Comparison of ENCODE assay signal across 9 cellular contexts in the genomic region with DNA sequence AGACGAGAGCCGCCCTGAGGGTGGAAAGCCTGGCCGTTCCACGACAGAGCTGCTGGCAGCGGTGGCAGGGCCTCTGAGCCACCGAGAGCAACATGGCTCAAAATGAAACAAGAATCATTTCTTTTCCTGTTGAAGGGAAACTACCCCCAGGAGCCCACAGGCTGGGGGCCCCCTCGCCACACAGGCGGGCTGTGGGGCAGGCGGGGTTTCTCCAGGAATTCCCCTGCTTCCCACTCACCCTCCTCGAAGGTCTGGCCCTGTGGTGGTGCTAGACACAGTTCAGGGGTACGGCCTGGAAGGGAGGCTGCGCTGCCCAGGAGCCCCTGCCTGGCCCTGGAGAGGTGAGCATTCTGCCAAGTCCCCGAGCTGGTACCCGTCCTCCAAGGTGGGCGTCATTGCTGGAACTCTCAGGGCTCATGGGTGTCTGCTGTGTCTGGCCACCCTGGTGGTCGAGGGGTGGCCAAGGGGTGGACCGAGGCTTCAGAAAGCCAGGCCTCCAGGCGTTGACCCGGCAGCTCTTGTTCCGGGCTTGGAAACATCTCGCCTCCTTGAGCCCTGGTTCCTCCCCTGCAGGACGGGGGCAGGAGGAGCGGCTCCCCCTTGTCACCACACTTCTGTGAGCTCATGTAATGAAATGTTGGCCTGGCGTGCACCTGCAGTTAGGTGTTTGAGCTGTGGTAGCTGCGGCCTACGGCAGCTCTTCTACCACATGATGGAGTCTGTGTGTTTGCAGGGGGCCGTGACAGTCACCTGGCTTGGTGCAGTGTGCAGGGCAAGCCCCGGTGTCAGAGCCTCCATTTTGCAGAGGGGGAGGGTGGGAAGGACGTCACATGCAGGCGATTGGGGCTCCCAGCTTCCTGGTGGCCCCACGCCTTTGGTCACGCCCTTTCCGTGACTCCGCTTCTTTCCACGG.
A peak's percentile ranks its signal among the peaks of the same experiment; 100 is the strongest.
DNase-seq lines count a peak whose midpoint lies in the region; ATAC-seq, FAIRE-seq and TF ChIP-seq lines count a peak whose summit lies in the region.
"Had no signal": no experiment of that assay in that cellular context is flagged by ENCODE, and none has a peak within 500 bp of the region (broad histone marks: within the 10 kb centered on the region; RNA-seq: fewer than 3 reads in every experiment).

No MANE protein-coding gene starts in this region.

- TF ChIP-seq EP300 in K562 (IDR thresholded peaks at IDR 0.05; ENCODE audit: low read length) (no peak), HepG2 (IDR thresholded peaks at IDR 0.05; ENCODE audit: low read depth in 2 of 2, low read length in 2 of 2) (no peak), HepG2 (CRISPR knock-in tag; IDR thresholded peaks at IDR 0.05; ENCODE audit: borderline replicate concordance) (no peak)

- peak overlapping the region; percentile 41 to 52 for H3K4me3 ChIP-seq in CD4-positive, alpha-beta memory T cell (ENCODE audit: low read length in 2 of 2)
- H3K4me3 ChIP-seq in K562 = no peak overlapping the region
- H3K4me3 ChIP-seq in HepG2 (replicated peaks in 1 of 3; ENCODE audit: insufficient read depth in 1 of 3, low read depth in 2 of 3, low read length in 3 of 3) = no peak overlapping the region

- H4K20me1 ChIP-seq in K562 (replicated peaks; ENCODE audit: control insufficient read depth, insufficient read depth, low read length) = peaks cover 34% of the 10 kb centered on the region
- peaks cover 80% of the 10 kb centered on the region for H4K20me1 ChIP-seq in HepG2 (ENCODE audit: insufficient read depth, low read length)

- FAIRE-seq in K562 (lab: Jason Lieb, UNC) (no peak), HepG2 (lab: Jason Lieb, UNC) (no peak)

- TF ChIP-seq RAD21 in K562 (CRISPR knock-in tag; conservative IDR thresholded peaks at IDR 0.05 in 1 of 2, IDR thresholded peaks at IDR 0.05 in 1 of 2) = no peak
- no peak for TF ChIP-seq RAD21 in HepG2 (CRISPR knock-in tag; IDR thresholded peaks at IDR 0.05)

- BruUV-seq in K562 (replicated peaks; lab: Mats Ljungman, UMichigan) (no TSS peak), HepG2 (replicated peaks; lab: Mats Ljungman, UMichigan) (no TSS peak)

- H3K9ac ChIP-seq in K562 (ENCODE audit: insufficient read depth in 1 of 2, low read depth in 2 of 2, low read length in 2 of 2) = peak overlapping the region in 1 of 2 experiments; percentile 45; a peak in 1 of 4 replicates
- H3K9ac ChIP-seq in HepG2 (ENCODE audit: insufficient read depth, low read depth, low read length) = no peak overlapping the region

- H3K9me3 ChIP-seq in CD4-positive, alpha-beta memory T cell (ENCODE audit: control insufficient read depth in 1 of 2, low read length in 2 of 2) = no peaks in the 10 kb centered on the region
- H3K9me3 ChIP-seq in K562 (replicated peaks; ENCODE audit: control insufficient read depth, insufficient read depth, low read depth, low read length) (no peaks in the 10 kb centered on the region), HepG2 (ENCODE audit: low read length) (no peaks in the 10 kb centered on the region)

- no peaks in the 10 kb centered on the region for H3K27me3 ChIP-seq in CD4-positive, alpha-beta memory T cell (ENCODE audit: insufficient read depth, low read length)
- H3K27me3 ChIP-seq in K562 (ENCODE audit: control insufficient read depth in 2 of 2, insufficient read depth in 2 of 2, low read length in 2 of 2) (no peaks in the 10 kb centered on the region), HepG2 (ENCODE audit: control insufficient read depth in 1 of 2, insufficient read depth in 2 of 2, low read length in 2 of 2) (no peaks in the 10 kb centered on the region)

- WGBS in K562 (ENCODE audit: insufficient coverage, low coverage, missing lambda C conversion rate) = 54% methylated on average over 30 of the region's 35 CpGs
- 96% methylated on average over 19 of the region's 35 CpGs for whole genome bisulfite sequencing in HepG2 (ENCODE audit: low lambda C conversion rate)

- TF ChIP-seq POLR2A in K562 (conservative IDR thresholded peaks at IDR 0.05) = no peak
- TF ChIP-seq POLR2A in HepG2 (IDR thresholded peaks at IDR 0.05; ENCODE audit: insufficient read depth in 1 of 2, low read depth in 2 of 2, low read length in 2 of 2) = no peak

- H3K4me3 Mint-ChIP-seq in CD4-positive, alpha-beta memory T cell = peak overlapping the region; percentile 79 to 90 (median 84)
- H3K4me3 Mint-ChIP-seq: brain had no signal

- peak; percentile 35 for ATAC-seq in GM21529 (IDR thresholded peaks at IDR 0.05; ENCODE audit: unreplicated experiment)
- no peak; the same call in 2 of the 3 replicates for ATAC-seq in K562
- ATAC-seq in HepG2 = no peak

- peaks cover 0 to 5% (median 3%) of the 10 kb centered on the region in 8 donors for H3K9me3 Mint-ChIP-seq in CD4-positive, alpha-beta memory T cell
- H3K9me3 Mint-ChIP-seq: brain had no signal

- no peaks in the 10 kb centered on the region for H3K36me3 Mint-ChIP-seq in CD4-positive, alpha-beta memory T cell
- H3K36me3 Mint-ChIP-seq: brain had no signal

- peaks cover 67% of the 10 kb centered on the region for H3K4me1 ChIP-seq in CD4-positive, alpha-beta memory T cell (ENCODE audit: insufficient read depth, low read length)
- H3K4me1 ChIP-seq in K562 (replicated peaks in 1 of 2; ENCODE audit: control insufficient read depth in 2 of 2, insufficient read depth in 2 of 2, low read length in 2 of 2) = peaks cover 0 to 59% of the 10 kb centered on the region in 2 experiments; a peak in 2 of 5 replicates
- peaks cover 22% of the 10 kb centered on the region for H3K4me1 ChIP-seq in HepG2 (ENCODE audit: insufficient read depth, low read length)

- POLR2A ChIA-PET in CD4-positive, alpha-beta memory T cell (lab: Charles Lee; ENCODE audit: partially characterized antibody) = interaction anchor here (0.7 to 3.7 kb wide), 17 partner anchors 8 to 228 kb away, joined by 3 to 31 read pairs (median 5); a partner anchor contains a TSS
- POLR2A ChIA-PET in K562 (lab: Yijun Ruan, JAX) (interaction anchor here (0.9 to 1.5 kb wide), 2 partner anchors 11 to 45 kb away, joined by 3 to 4 read pairs; no protein-coding TSS in a partner anchor), HepG2 (lab: Yijun Ruan, JAX) (no interaction called here)

- intact Hi-C loops in CD4-positive, alpha-beta memory T cell (cut with micrococcal nuclease) = loop anchor here (2.0 to 10.0 kb wide), 4 partner anchors 15 to 327 kb away; a partner anchor contains a TSS
- intact Hi-C loops in K562 (cut with micrococcal nuclease) (no loop called here), HepG2 (cut with micrococcal nuclease; ENCODE audit: unreplicated experiment) (no loop called here), posterior cingulate gyrus (cut with DNase I) (no loop called here)

- no peak overlapping the region for H3K4me2 ChIP-seq in K562 (ENCODE audit: insufficient read depth, low read length)
- H3K4me2 ChIP-seq in HepG2 (ENCODE audit: low read depth, low read length) = no peak overlapping the region

- H3K27ac ChIP-seq in CD4-positive, alpha-beta memory T cell (ENCODE audit: low read depth, low read length) = peak overlapping the region; percentile 97
- H3K27ac ChIP-seq in K562 (ENCODE audit: extremely low read depth, low read depth, low read length) (no peak overlapping the region), HepG2 (ENCODE audit: extremely low read length, insufficient read depth, low read length) (no peak overlapping the region)

- DNase-seq in CD4-positive, alpha-beta memory T cell = peak; percentile 80 to 96 (median 82)
- peak; percentile 52 to 74 (median 66) for DNase-seq in T-helper 1 cell
- DNase-seq in K562 (ENCODE audit: extremely low read depth in 1 of 4, low spot score in 3 of 4) = peak in 2 of 4 experiments; percentile 50 to 52
- peak; percentile 74 for DNase-seq in stimulated activated CD8-positive, alpha-beta memory T cell treated with anti-CD3 and anti-CD28 coated beads, Interleukin-4, amount 100 ng/mL, for 24 hours (ENCODE audit: low read depth)
- DNase-seq in midbrain (lab: John Stamatoyannopoulos, UW) = no peak
- DNase-seq in HepG2 (ENCODE audit: low spot score) = no peak
- DNase-seq in posterior cingulate gyrus = no peak

- H2AFZ ChIP-seq in K562 (ENCODE audit: low read depth, low read length) = no peak overlapping the region
- no peak overlapping the region for H2AFZ ChIP-seq in HepG2 (ENCODE audit: low read length)

- H3K9me1 ChIP-seq in K562 (ENCODE audit: control insufficient read depth, insufficient read depth, low read length) = no peaks in the 10 kb centered on the region

- no peaks in the 10 kb centered on the region; the same call in 1 of the 3 replicates for H3K79me2 ChIP-seq in K562 (ENCODE audit: control insufficient read depth, insufficient read depth, low read length)
- H3K79me2 ChIP-seq in HepG2 (ENCODE audit: insufficient read depth, low read length) = peaks cover 59% of the 10 kb centered on the region

- H3K36me3 ChIP-seq in CD4-positive, alpha-beta memory T cell (ENCODE audit: insufficient read depth, low read length) = no peaks in the 10 kb centered on the region
- H3K36me3 ChIP-seq in K562 (ENCODE audit: control insufficient read depth, insufficient read depth, low read length) = no peaks in the 10 kb centered on the region
- H3K36me3 ChIP-seq in HepG2 (replicated peaks in 1 of 2; ENCODE audit: control insufficient read depth in 1 of 2, insufficient read depth in 2 of 2, low read length in 2 of 2) = no peaks in the 10 kb centered on the region

- H3K27ac Mint-ChIP-seq in CD4-positive, alpha-beta memory T cell = peak overlapping the region; percentile 97 to 99 (median 98)

- CTCF ChIA-PET in CD4-positive, alpha-beta memory T cell (lab: Charles Lee; ENCODE audit: partially characterized antibody) = interaction anchor here (0.6 to 2.0 kb wide), 7 partner anchors 8 to 220 kb away, joined by 3 to 9 read pairs (median 4); no protein-coding TSS in a partner anchor
- CTCF ChIA-PET in K562 (lab: Yijun Ruan, JAX; ENCODE audit: low intra/inter-chr PET ratio) = no interaction called here
- CTCF ChIA-PET in HepG2 (lab: Yijun Ruan, JAX; ENCODE audit: low intra/inter-chr PET ratio, low total read pairs) = no interaction called here

- in situ Hi-C loops in K562 (cut with MboI) (no loop called here), HepG2 (cut with HindIII; ENCODE audit: extremely low pct_ligation_motif_present, low pct_unique_long_range_greater_than_20kb) (no loop called here)

- TF ChIP-seq CTCF in K562 (IDR thresholded peaks at IDR 0.05 in 2 of 3, conservative IDR thresholded peaks at IDR 0.05 in 1 of 3; ENCODE audit: insufficient read depth in 2 of 3, low read depth in 1 of 3, low read length in 3 of 3) = no peak
- no peak for TF ChIP-seq CTCF in HepG2 (CRISPR knock-in tag; IDR thresholded peaks at IDR 0.05)

- H3K27me3 Mint-ChIP-seq in CD4-positive, alpha-beta memory T cell = no peaks in the 10 kb centered on the region

- H3K4me1 Mint-ChIP-seq in CD4-positive, alpha-beta memory T cell = peaks cover 33 to 71% (median 55%) of the 10 kb centered on the region in 4 donors

TF ChIP-seq in K562, 482 proteins besides CTCF, POLR2A, EP300 and RAD21 (continues in another document):
- TF ChIP-seq CREM (IDR thresholded peaks at IDR 0.05; ENCODE audit: low read depth) = 0 out of 2 replicates have a peak, but pooled peaks have one; percentile 10

TF ChIP-seq in HepG2, 621 proteins besides CTCF, POLR2A, EP300 and RAD21 (continues in another document):
- TF ChIP-seq DNMT1 (CRISPR knock-in tag; IDR thresholded peaks at IDR 0.05) (no peak), KLF16 (CRISPR knock-in tag; IDR thresholded peaks at IDR 0.05) (no peak), TEAD3 (CRISPR knock-in tag; optimal IDR thresholded peaks at IDR 0.05; ENCODE audit: borderline replicate concordance) (no peak)

Comparison
In these comparisons a context has a peak if more than half of its experiments do, and no peak if none do; other contexts are left out.
1. DNase-seq: peak in CD4-positive, alpha-beta memory T cell (5 of 5), T-helper 1 cell (5 of 5) and stimulated activated CD8-positive, alpha-beta memory T cell treated with anti-CD3 and anti-CD28 coated beads, Interleukin-4, amount 100 ng/mL, for 24 hours (single experiment); none in midbrain (single experiment), HepG2 (single experiment) and posterior cingulate gyrus (0 of 10).
2. H3K4me3 ChIP-seq: peak in CD4-positive, alpha-beta memory T cell (2 of 2); none in K562 (single experiment) and HepG2 (0 of 3).